Comparison of ENCODE assay signal across 8 cellular contexts in genomic region chr12:32896438-32897275, GRCh38. TPM values are rescaled to one million over a fixed set of nuclear protein-coding genes. Genes with fewer than 3 reads are reported as not detected.
DNase-seq lines count a peak whose midpoint lies in the region; ATAC-seq and TF ChIP-seq lines count a peak whose summit lies in the region.

Gene PKP2, minus strand, starts transcription at chr12:32896777. Its CDS starts 46 bp downstream, at chr12:32896731.

- no peaks in the 10 kb centered on the region for H3K27me3 Mint-ChIP-seq in Caco-2 (ENCODE audit: insufficient read depth, unreplicated experiment)
- peaks cover 39% of the 10 kb centered on the region for H3K27me3 Mint-ChIP-seq in IgD-negative memory B cell
- peaks cover 62% of the 10 kb centered on the region for H3K27me3 Mint-ChIP-seq in T-helper 17 cell
- H3K27me3 Mint-ChIP-seq in effector memory CD8-positive, alpha-beta T cell = peaks cover 45 to 77% of the 10 kb centered on the region in 2 donors

- H3K36me3 Mint-ChIP-seq in Caco-2 (ENCODE audit: insufficient read depth, unreplicated experiment) (peaks cover 66% of the 10 kb centered on the region), IgD-negative memory B cell (no peaks in the 10 kb centered on the region), T-helper 17 cell (ENCODE audit: low read depth) (no peaks in the 10 kb centered on the region)
- no peaks in the 10 kb centered on the region for H3K36me3 Mint-ChIP-seq in effector memory CD8-positive, alpha-beta T cell (ENCODE audit: insufficient read depth)

- H3K4me1 ChIP-seq in Caco-2 = peaks cover 52% of the 10 kb centered on the region
- peaks cover 43% of the 10 kb centered on the region for H3K4me1 ChIP-seq in suprapubic skin

- H3K27me3 ChIP-seq in Caco-2 (replicated peaks; ENCODE audit: control insufficient read depth, insufficient read depth, low read length) (no peaks in the 10 kb centered on the region), suprapubic skin (no peaks in the 10 kb centered on the region)

- H3K4me3 Mint-ChIP-seq in Caco-2 (ENCODE audit: unreplicated experiment) (peak within 1 kb of the TSS; percentile 91), IgD-negative memory B cell (peak within 1 kb of the TSS; percentile 74 to 95 (median 84)), T-helper 17 cell (peak within 1 kb of the TSS; percentile 80)
- H3K4me3 Mint-ChIP-seq in effector memory CD8-positive, alpha-beta T cell = peak within 1 kb of the TSS; percentile 78 to 79

- no peak for TF ChIP-seq EP300 in suprapubic skin (IDR thresholded peaks at IDR 0.05)

- H3K9me3 Mint-ChIP-seq in Caco-2 (ENCODE audit: unreplicated experiment) = no peaks in the 10 kb centered on the region
- peaks cover 0 to 1% (median 0%) of the 10 kb centered on the region in 3 donors for H3K9me3 Mint-ChIP-seq in IgD-negative memory B cell
- no peaks in the 10 kb centered on the region for H3K9me3 Mint-ChIP-seq in effector memory CD8-positive, alpha-beta T cell

- intact Hi-C loops in Caco-2 (cut with micrococcal nuclease; ENCODE audit: unreplicated experiment) = loop anchor here (1.0 to 5.0 kb wide), 3 partner anchors 23 to 449 kb away; partner anchors contain the start of gene YARS2

- BruUV-seq in Caco-2 (replicated peaks; lab: Mats Ljungman, UMichigan) = no TSS peak

- H3K36me3 ChIP-seq in Caco-2 (ENCODE audit: control insufficient read depth, insufficient read depth, low read length) = no peaks in the 10 kb centered on the region
- no peaks in the 10 kb centered on the region for H3K36me3 ChIP-seq in suprapubic skin

- POLR2A ChIA-PET in Caco-2 (lab: Charles Lee) = interaction anchor here (0.5 to 2.0 kb wide), 10 partner anchors 11 to 1902 kb away, joined by 3 to 25 read pairs (median 4); partner anchors contain the start of gene YARS2

- H3K27ac Mint-ChIP-seq in Caco-2 (ENCODE audit: unreplicated experiment) (peak within 1 kb of the TSS; percentile 87), IgD-negative memory B cell (peak within 1 kb of the TSS in 1 of 3 donors; percentile 76), T-helper 17 cell (no peak within 1 kb of the TSS)
- no peak within 1 kb of the TSS for H3K27ac Mint-ChIP-seq in effector memory CD8-positive, alpha-beta T cell

- H3K4me3 ChIP-seq in Caco-2 (ENCODE audit: low read depth, low read length) = peak within 1 kb of the TSS; percentile 95
- peak within 1 kb of the TSS; percentile 77 for H3K4me3 ChIP-seq in suprapubic skin

- peak; percentile 50 for ATAC-seq in GM21447 (IDR thresholded peaks at IDR 0.05; ENCODE audit: unreplicated experiment)
- ATAC-seq in T-helper 17 cell = no peak
- ATAC-seq in effector memory CD8-positive, alpha-beta T cell (replicated peaks) = no peak

- CTCF ChIA-PET in Caco-2 (lab: Charles Lee) = interaction anchor here (0.7 to 1.8 kb wide), 3 partner anchors 20 to 141 kb away, joined by 3 to 15 read pairs (median 3); partner anchors contain the start of gene YARS2

- H3K4me1 Mint-ChIP-seq in Caco-2 (ENCODE audit: low read depth, unreplicated experiment) = peaks cover 50% of the 10 kb centered on the region
- peaks cover 7 to 15% (median 11%) of the 10 kb centered on the region in 3 donors for H3K4me1 Mint-ChIP-seq in IgD-negative memory B cell
- peaks cover 9% of the 10 kb centered on the region for H3K4me1 Mint-ChIP-seq in T-helper 17 cell
- peaks cover 7 to 13% of the 10 kb centered on the region in 2 donors for H3K4me1 Mint-ChIP-seq in effector memory CD8-positive, alpha-beta T cell (ENCODE audit: low read depth in 2 of 2)

- TF ChIP-seq CTCF in Caco-2 (IDR thresholded peaks at IDR 0.05; ENCODE audit: insufficient read depth in 1 of 2, low read depth in 1 of 2, low read length in 1 of 2, severe bottlenecking in 1 of 2, unreplicated experiment in 1 of 2) (no peak), suprapubic skin (IDR thresholded peaks at IDR 0.05) (no peak)

- H3K9me3 ChIP-seq in Caco-2 = no peaks in the 10 kb centered on the region
- no peaks in the 10 kb centered on the region for H3K9me3 ChIP-seq in T-helper 17 cell (ENCODE audit: control insufficient read depth, low read length, poor library complexity, severe bottlenecking)
- H3K9me3 ChIP-seq in suprapubic skin = no peaks in the 10 kb centered on the region

- peak; percentile 100 for DNase-seq in Caco-2
- DNase-seq in T-helper 17 cell = no peak
- DNase-seq in effector memory CD8-positive, alpha-beta T cell = no peak
- DNase-seq in medulla oblongata (ENCODE audit: extremely low spot score) = peak; percentile 8
- peak in 1 of 2 donors; percentile 72 for DNase-seq in suprapubic skin (ENCODE audit: low spot score in 2 of 2)
- no peak for DNase-seq in effector CD8-positive, alpha-beta T cell (lab: John Stamatoyannopoulos, UW)

- 2% methylated on average over 12 of the region's 94 CpGs for WGBS in suprapubic skin

- peak within 1 kb of the TSS; percentile 76 for H3K27ac ChIP-seq in suprapubic skin

- no peak for TF ChIP-seq POLR2A in suprapubic skin (IDR thresholded peaks at IDR 0.05)

RNA-seq across cellular contexts. Expression of gene PKP2, which starts in this region (rescaled TPM):
- total RNA-seq in Caco-2 (2022) (249 and 275 TPM in 2 replicates), T-helper 17 cell (under 1 TPM; 0.25 to 0.37 TPM), suprapubic skin (10 to 100 TPM in 1 of 4 donors, 1 to 10 TPM in 3; 5.4 to 16.3 (median 6.0) TPM)
- 0.43 TPM for polyA plus RNA-seq in IgD-negative memory B cell

Comparison
In these comparisons a context has a peak if more than half of its experiments do, and no peak if none do; other contexts are left out.
1. RNA of gene PKP2 (total RNA-seq): 249 to 275 TPM in Caco-2; 5.4 to 16.3 TPM in suprapubic skin and 0.25 to 0.37 TPM in T-helper 17 cell; every median in the first group is over 10 times any median in the second.
2. DNase-seq: peak in Caco-2 (2 of 2) and medulla oblongata (single experiment); none in T-helper 17 cell (0 of 3), effector memory CD8-positive, alpha-beta T cell (0 of 3) and effector CD8-positive, alpha-beta T cell (single experiment).
3. Peak in every context shown above with its lines, with median percentiles within 50 percentile points of each other: H3K4me3 Mint-ChIP-seq.